In the genomic region with DNA sequence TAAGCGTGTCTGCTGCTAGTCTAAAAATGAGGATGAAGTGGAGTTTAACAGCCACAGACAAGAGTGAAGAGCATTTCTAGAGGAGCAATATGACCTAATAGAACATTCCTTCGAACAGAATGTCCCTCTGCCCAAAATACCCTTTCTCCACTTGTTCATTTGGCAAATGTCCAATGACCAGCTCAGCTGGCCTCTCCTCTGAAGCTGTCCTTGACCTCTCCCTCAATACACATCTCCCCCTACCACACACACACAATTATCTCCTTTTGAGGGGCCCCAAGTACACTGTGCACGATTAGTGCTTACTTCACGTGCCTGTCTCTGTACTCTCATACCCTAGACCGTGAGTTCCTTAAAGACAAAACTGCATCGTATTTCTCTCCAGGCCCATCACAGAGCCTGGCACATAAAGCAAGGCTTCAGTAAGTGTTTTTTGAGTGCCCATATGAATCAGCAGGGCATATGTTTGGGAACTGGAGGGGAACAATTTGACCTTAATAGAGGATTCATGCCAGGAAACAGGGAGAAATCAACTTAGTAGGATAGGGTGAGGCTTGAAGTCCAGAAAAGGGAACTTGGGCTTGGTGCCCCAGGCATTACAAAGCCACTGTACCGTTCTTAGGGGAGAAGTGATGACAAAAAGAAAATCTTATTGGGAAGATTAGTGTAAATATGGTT, we compare ENCODE assay signal across 17 cellular contexts. TPM values are rescaled to one million over a fixed set of nuclear protein-coding genes. Genes with fewer than 3 reads are reported as not detected.
DNase-seq lines count a peak whose midpoint lies in the region; ATAC-seq and TF ChIP-seq lines count a peak whose summit lies in the region.
"Had no signal": no experiment of that assay in that cellular context is flagged by ENCODE, and none has a peak within 500 bp of the region (broad histone marks: within the 10 kb centered on the region; RNA-seq: fewer than 3 reads in every experiment).

No MANE protein-coding gene starts in this region.

- no peak for TF ChIP-seq POLR2A in thyroid gland (IDR thresholded peaks at IDR 0.05)

- H3K36me3 ChIP-seq in mesendoderm (ENCODE audit: control insufficient read depth, insufficient read depth, low read length) (no peaks in the 10 kb centered on the region), thyroid gland (no peaks in the 10 kb centered on the region)

- TF ChIP-seq CTCF in thyroid gland (IDR thresholded peaks at IDR 0.05) (no peak), RWPE1 (conservative IDR thresholded peaks at IDR 0.05; ENCODE audit: low read depth) (no peak)

- H2AK5ac ChIP-seq in mesendoderm (ENCODE audit: low read length), result no peak overlapping the region

- DNase-seq in NCI-H446 treated with DMSO at 0.1 percent for 48 hours (lab: John Stamatoyannopoulos, UW) (peak; percentile 40), Right ventricle myocardium superior (no peak), mesendoderm (no peak), thyroid gland (peak; percentile 45 to 50), RWPE1 (ENCODE audit: low spot score) (no peak), islet precursor cell (no peak), ecto neural progenitor cell (ENCODE audit: low spot score) (no peak)
- DNase-seq: CD8-positive, alpha-beta T cell; GF-D8; GOT3; KBM-7; NCI-H1092 treated with DMSO at 0.1 percent for 48 hours; NCI-H1694 treated with DMSO at 0.1 percent for 48 hours; NCI-H510A treated with DMSO at 0.1 percent for 48 hours had no signal

- intact Hi-C loops in Right ventricle myocardium superior (cut with DNase I), result no loop called here
- intact Hi-C loops in thyroid gland (cut with DNase I), result no loop called here

- H3K79me1 ChIP-seq in mesendoderm (ENCODE audit: low read length), result no peaks in the 10 kb centered on the region

- no peaks in the 10 kb centered on the region for H3K79me2 ChIP-seq in mesendoderm (ENCODE audit: control insufficient read depth, insufficient read depth, low read length)

- POLR2A ChIA-PET in RWPE1 (lab: Yijun Ruan, JAX; ENCODE audit: low non-redundant PET), result no interaction called here

- H3K18ac ChIP-seq in mesendoderm (ENCODE audit: low read length), result no peak overlapping the region

- H2BK15ac ChIP-seq in mesendoderm (replicated peaks; ENCODE audit: low read depth), result no peak overlapping the region

- H3K56ac ChIP-seq in mesendoderm (ENCODE audit: low read length), result no peak overlapping the region

- no peak overlapping the region for H3K9ac ChIP-seq in mesendoderm (ENCODE audit: low read length)

- no peaks in the 10 kb centered on the region for H3K9me3 ChIP-seq in thyroid gland

- H3K4me3 ChIP-seq in mesendoderm (ENCODE audit: low read length), result no peak overlapping the region
- no peak overlapping the region for H3K4me3 ChIP-seq in thyroid gland (replicated peaks in 1 of 3)
- H3K4me3 ChIP-seq: SK-N-MC had no signal

- no peak overlapping the region for H3K4me2 ChIP-seq in mesendoderm (ENCODE audit: low read length)

- H3K23ac ChIP-seq in mesendoderm (ENCODE audit: low read length), result no peak overlapping the region

- H2BK120ac ChIP-seq in mesendoderm (ENCODE audit: low read depth, low read length), result no peak overlapping the region

- no peak overlapping the region for H4K5ac ChIP-seq in mesendoderm (ENCODE audit: low read length)

- ATAC-seq in Right ventricle myocardium superior (ENCODE audit: poor library complexity), result peak; percentile 88
- ATAC-seq: CD8-positive, alpha-beta T cell had no signal

- H3K27me3 ChIP-seq in mesendoderm (ENCODE audit: insufficient read depth, low read length, poor library complexity) (no peaks in the 10 kb centered on the region), thyroid gland (no peaks in the 10 kb centered on the region)

- CTCF ChIA-PET in RWPE1 (lab: Yijun Ruan, JAX), result no interaction called here

- no peak overlapping the region for H2BK5ac ChIP-seq in mesendoderm (ENCODE audit: low read length)

- no peaks in the 10 kb centered on the region for H3K4me1 ChIP-seq in mesendoderm (ENCODE audit: control insufficient read depth, low read depth, low read length)
- peaks cover 13 to 45% of the 10 kb centered on the region in 2 donors for H3K4me1 ChIP-seq in thyroid gland

- WGBS in mesendoderm (ENCODE audit: extremely low coverage, insufficient coverage, low lambda C conversion rate), result no CpG with 5 or more reads among the region's 7 CpGs
- 59 to 66% methylated on average over 7 of the region's 7 CpGs for WGBS in thyroid gland, 2 donors

- H3K4ac ChIP-seq in mesendoderm (ENCODE audit: low read depth, low read length), result peak overlapping the region; percentile 36

- H4K8ac ChIP-seq in mesendoderm (ENCODE audit: low read depth, low read length), result no peak overlapping the region

- H3K27ac ChIP-seq in mesendoderm (ENCODE audit: low read depth, low read length) (no peak overlapping the region), thyroid gland (peak overlapping the region; percentile 11 to 69 (median 37)), RWPE1 (no peak overlapping the region)
- H3K27ac ChIP-seq: SK-N-MC had no signal

RNA-seq across cellular contexts. Expression of gene NCAM1, which starts 18.1 kb away (rescaled TPM):
- 226 TPM for total RNA-seq in Right ventricle myocardium superior
- 2.0 TPM for polyA plus RNA-seq in mesendoderm (2013, experiment 1 of 2)
- polyA plus RNA-seq in mesendoderm (2013, experiment 2 of 2), result 1.8 TPM
- total RNA-seq in thyroid gland, result 100 to 1,000 TPM in 3 of 4 donors, 10 to 100 TPM in 1; 94.8 to 195 (median 150) TPM
- total RNA-seq: M059J had no signal
- polyA plus RNA-seq: AG04450 had no signal

Comparison
In these comparisons a context has a peak if more than half of its experiments do, and no peak if none do; other contexts are left out.
1. DNase-seq: peak in NCI-H446 treated with DMSO at 0.1 percent for 48 hours (single experiment) and thyroid gland (2 of 2); none in Right ventricle myocardium superior (single experiment), mesendoderm (single experiment), RWPE1 (single experiment), islet precursor cell (single experiment) and ecto neural progenitor cell (single experiment).
2. H3K27ac ChIP-seq: peak in thyroid gland (3 of 3); none in mesendoderm (single experiment) and RWPE1 (single experiment).